1 cellular context compared by ENCODE assay signal in genomic region chr9:27534131-27534530, GRCh38.
TF ChIP-seq lines count a peak whose summit lies in the region.

No MANE protein-coding gene starts in this region.

TF ChIP-seq in WTC11, 78 proteins besides CTCF, POLR2A, EP300 and RAD21 (continued from another document):
- no peak for TF ChIP-seq HMGXB4 (CRISPR knock-in tag; IDR thresholded peaks at IDR 0.05)
- TF ChIP-seq MXD4 (CRISPR knock-in tag; IDR thresholded peaks at IDR 0.05; ENCODE audit: borderline replicate concordance), result no peak
